ENCODE assay signal across 15 cellular contexts in genomic region chr17:47822785-47823184, GRCh38. TPM values are rescaled to one million over a fixed set of nuclear protein-coding genes. Genes with fewer than 3 reads are reported as not detected.
DNase-seq lines count a peak whose midpoint lies in the region; ATAC-seq and TF ChIP-seq lines count a peak whose summit lies in the region.
"Had no signal": no experiment of that assay in that cellular context is flagged by ENCODE, and none has a peak within 500 bp of the region (broad histone marks: within the 10 kb centered on the region; RNA-seq: fewer than 3 reads in every experiment).

No MANE protein-coding gene starts in this region.

- peaks cover 0 to 17% of the 10 kb centered on the region in 2 experiments; a peak in 1 of 4 replicates for H3K79me1 ChIP-seq in IMR-90 (ENCODE audit: low read depth in 1 of 2, low read length in 2 of 2)

- H3K4me1 ChIP-seq in IMR-90 (ENCODE audit: control insufficient read depth, insufficient read depth, low read length), result peaks cover 11% of the 10 kb centered on the region; the same call in 1 of the 2 replicates

- DNase-seq in T-helper 2 cell treated with Interferon-gamma antibody and Interleukin-4, amounts not matched to agents 5 μg/mL and 100 μg/mL, for 36 hours (ENCODE audit: low spot score), result no peak
- no peak for DNase-seq in T-helper 2 cell
- DNase-seq in IMR-90, result no peak
- no peak for DNase-seq in activated T-helper 2 cell treated with anti-CD3 and anti-CD28 coated beads, Interferon-gamma antibody, Interleukin-2, Interleukin-4, amounts not matched to agents 10 μg/mL and 5 μg/mL and 100 μg/mL, durations not matched to agents 14 hours and 24 hours and 36 hours (ENCODE audit: low spot score)
- no peak for DNase-seq in DMS 273 (lab: John Stamatoyannopoulos, UW; ENCODE audit: unreplicated experiment)
- DNase-seq: 8988T, hypothalamus, left cardiac atrium, NCI-H187 treated with DMSO at 0.1 percent for 48 hours, NCI-H446 treated with DMSO at 0.1 percent for 48 hours, testis had no signal

- peak overlapping the region; percentile 88 to 95; a peak in 2 of 4 replicates for H4K8ac ChIP-seq in IMR-90 (ENCODE audit: low read depth in 2 of 2, low read length in 2 of 2)

- H3K4ac ChIP-seq in IMR-90 (ENCODE audit: low read depth, low read length), result no peak overlapping the region

- no peak overlapping the region for H3K14ac ChIP-seq in IMR-90 (replicated peaks; ENCODE audit: low read depth, low read length)

- peak overlapping the region; percentile 18 for H3K4me3 Mint-ChIP-seq in T-helper 2 cell treated with Interferon-gamma antibody and Interleukin-4, amounts not matched to agents 5 μg/mL and 100 μg/mL, for 36 hours
- peak overlapping the region; percentile 39 for H3K4me3 Mint-ChIP-seq in activated T-helper 2 cell treated with anti-CD3 and anti-CD28 coated beads, Interferon-gamma antibody, Interleukin-2, Interleukin-4, amounts not matched to agents 10 μg/mL and 5 μg/mL and 100 μg/mL, durations not matched to agents 14 hours and 24 hours and 36 hours (ENCODE audit: low read depth)
- H3K4me3 Mint-ChIP-seq in nephron, result peak overlapping the region; percentile 60 to 97 (median 96)

- POLR2A ChIA-PET in IMR-90 (lab: Charles Lee; ENCODE audit: unreplicated experiment), result no interaction called here

- H2BK120ac ChIP-seq in IMR-90 (ENCODE audit: low read depth, low read length), result no peak overlapping the region

- H3K36me3 Mint-ChIP-seq in T-helper 2 cell treated with Interferon-gamma antibody and Interleukin-4, amounts not matched to agents 5 μg/mL and 100 μg/mL, for 36 hours (ENCODE audit: low read depth), result peaks cover 30% of the 10 kb centered on the region
- peaks cover 34% of the 10 kb centered on the region for H3K36me3 Mint-ChIP-seq in activated T-helper 2 cell treated with anti-CD3 and anti-CD28 coated beads, Interferon-gamma antibody, Interleukin-2, Interleukin-4, amounts not matched to agents 10 μg/mL and 5 μg/mL and 100 μg/mL, durations not matched to agents 14 hours and 24 hours and 36 hours (ENCODE audit: low read depth)
- H3K36me3 Mint-ChIP-seq in nephron (ENCODE audit: low read depth), result peaks cover 37% of the 10 kb centered on the region

- H2AK9ac ChIP-seq in IMR-90 (replicated peaks; ENCODE audit: low read depth, low read length, poor library complexity), result no peak overlapping the region

- no peak overlapping the region for H3K56ac ChIP-seq in IMR-90 (ENCODE audit: extremely low read depth, insufficient read depth, low read length)

- H3K4me3 ChIP-seq in IMR-90 (ENCODE audit: insufficient read depth, low read depth, low read length), result no peak overlapping the region
- H3K4me3 ChIP-seq: testis had no signal

- no peak for TF ChIP-seq POLR2A in IMR-90 (IDR thresholded peaks at IDR 0.05; ENCODE audit: low read depth, low read length)

- H3K9ac ChIP-seq in IMR-90 (ENCODE audit: low read depth, low read length), result no peak overlapping the region

- H3K4me1 Mint-ChIP-seq in T-helper 2 cell treated with Interferon-gamma antibody and Interleukin-4, amounts not matched to agents 5 μg/mL and 100 μg/mL, for 36 hours (ENCODE audit: low read depth), result peaks cover 18% of the 10 kb centered on the region
- H3K4me1 Mint-ChIP-seq in activated T-helper 2 cell treated with anti-CD3 and anti-CD28 coated beads, Interferon-gamma antibody, Interleukin-2, Interleukin-4, amounts not matched to agents 10 μg/mL and 5 μg/mL and 100 μg/mL, durations not matched to agents 14 hours and 24 hours and 36 hours (ENCODE audit: low read depth), result peaks cover 18% of the 10 kb centered on the region
- peaks cover 22% of the 10 kb centered on the region for H3K4me1 Mint-ChIP-seq in nephron

- no peaks in the 10 kb centered on the region for H3K27me3 Mint-ChIP-seq in T-helper 2 cell treated with Interferon-gamma antibody and Interleukin-4, amounts not matched to agents 5 μg/mL and 100 μg/mL, for 36 hours (ENCODE audit: low read depth)
- no peaks in the 10 kb centered on the region for H3K27me3 Mint-ChIP-seq in activated T-helper 2 cell treated with anti-CD3 and anti-CD28 coated beads, Interferon-gamma antibody, Interleukin-2, Interleukin-4, amounts not matched to agents 10 μg/mL and 5 μg/mL and 100 μg/mL, durations not matched to agents 14 hours and 24 hours and 36 hours (ENCODE audit: low read depth)
- H3K27me3 Mint-ChIP-seq in nephron (ENCODE audit: low read depth), result no peaks in the 10 kb centered on the region

- H4K20me1 ChIP-seq in IMR-90 (ENCODE audit: insufficient read depth, low read length), result no peaks in the 10 kb centered on the region

- dilution Hi-C loops in IMR-90 (cut with HindIII; ENCODE audit: low sequenced_read_pairs, unreplicated experiment), result no loop called here

- no peaks in the 10 kb centered on the region for H3K9me3 ChIP-seq in IMR-90 (ENCODE audit: control insufficient read depth, insufficient read depth, low read length)
- H3K9me3 ChIP-seq: testis had no signal

- no peak overlapping the region for H2BK5ac ChIP-seq in IMR-90 (ENCODE audit: low read depth, low read length, poor library complexity, severe bottlenecking)

- CTCF ChIA-PET in IMR-90 (lab: Yijun Ruan, JAX), result interaction anchor here (0.9 kb wide), 1 partner anchor 8 kb away, joined by 3 read pairs; the partner anchor contains the start of genes LRRC46 and MRPL10

- peak overlapping the region; percentile 62 for H3K27ac Mint-ChIP-seq in T-helper 2 cell treated with Interferon-gamma antibody and Interleukin-4, amounts not matched to agents 5 μg/mL and 100 μg/mL, for 36 hours
- no peak overlapping the region for H3K27ac Mint-ChIP-seq in activated T-helper 2 cell treated with anti-CD3 and anti-CD28 coated beads, Interferon-gamma antibody, Interleukin-2, Interleukin-4, amounts not matched to agents 10 μg/mL and 5 μg/mL and 100 μg/mL, durations not matched to agents 14 hours and 24 hours and 36 hours
- no peak overlapping the region for H3K27ac Mint-ChIP-seq in nephron

- TF ChIP-seq CTCF in IMR-90 (conservative IDR thresholded peaks at IDR 0.05; ENCODE audit: low read depth, low read length) (no peak), nephron (IDR thresholded peaks at IDR 0.05; ENCODE audit: unreplicated experiment in 3 of 3) (no peak)

- 0 out of 2 replicates have a peak, but pooled peaks cover 4% of the 10 kb centered on the region for H3K9me1 ChIP-seq in IMR-90 (ENCODE audit: insufficient read depth, low read length)

- intact Hi-C loops in IMR-90 (cut with micrococcal nuclease), result no loop called here
- intact Hi-C loops in activated T-helper 2 cell treated with anti-CD3 and anti-CD28 coated beads, Interferon-gamma antibody, Interleukin-2, Interleukin-4, amounts not matched to agents 10 μg/mL and 5 μg/mL and 100 μg/mL, durations not matched to agents 14 hours and 24 hours and 36 hours (cut with micrococcal nuclease), result no loop called here

- H3K36me3 ChIP-seq in IMR-90 (ENCODE audit: control insufficient read depth, insufficient read depth, low read length), result peaks cover 45% of the 10 kb centered on the region

- no peak overlapping the region for H3K27ac ChIP-seq in IMR-90 (ENCODE audit: insufficient read depth, low read length)
- H3K27ac ChIP-seq: testis had no signal

- H2BK20ac ChIP-seq in IMR-90 (ENCODE audit: low read depth, low read length), result no peak overlapping the region

- in situ Hi-C loops in IMR-90 (cut with MboI; ENCODE audit: low sequenced_read_pairs), result no loop called here

- H2BK15ac ChIP-seq in IMR-90 (ENCODE audit: low read depth, low read length), result no peak overlapping the region

- no peak overlapping the region for H3K4me2 ChIP-seq in IMR-90 (ENCODE audit: low read depth, low read length)

- no peak overlapping the region for H3K23ac ChIP-seq in IMR-90 (ENCODE audit: low read depth, low read length)

- WGBS in IMR-90 (ENCODE audit: extremely low coverage in 2 of 2, insufficient read length in 1 of 2), 2 experiments, result 86% methylated on average over 1 of the region's 4 CpGs; no CpG with 5 or more reads in 1 of the 2 experiments

- H3K18ac ChIP-seq in IMR-90 (ENCODE audit: low read depth, low read length), result no peak overlapping the region

- ATAC-seq in IMR-90 (ENCODE audit: low read depth), result no peak
- ATAC-seq in GM19023 (IDR thresholded peaks at IDR 0.05; ENCODE audit: unreplicated experiment), result no peak
- ATAC-seq in HG03159 (IDR thresholded peaks at IDR 0.05; ENCODE audit: unreplicated experiment), result no peak

- no peak overlapping the region for H4K91ac ChIP-seq in IMR-90 (ENCODE audit: insufficient read depth, low read depth, low read length)

- H3K27me3 ChIP-seq in IMR-90 (ENCODE audit: control insufficient read depth, insufficient read depth, low read length), result no peaks in the 10 kb centered on the region
- H3K27me3 ChIP-seq: testis had no signal

- no peak overlapping the region for H2AK5ac ChIP-seq in IMR-90 (ENCODE audit: low read depth, low read length)

- no TSS peak for BruUV-seq in IMR-90 (replicated peaks; lab: Mats Ljungman, UMichigan)

- no peak for TF ChIP-seq RAD21 in IMR-90 (IDR thresholded peaks at IDR 0.05; ENCODE audit: low read length)

- no peak overlapping the region for H4K5ac ChIP-seq in IMR-90 (ENCODE audit: low read depth, low read length)

- peak overlapping the region; percentile 47 for H2AFZ ChIP-seq in IMR-90 (replicated peaks; ENCODE audit: low read length, poor library complexity)

- no peaks in the 10 kb centered on the region for H3K9me3 Mint-ChIP-seq in T-helper 2 cell treated with Interferon-gamma antibody and Interleukin-4, amounts not matched to agents 5 μg/mL and 100 μg/mL, for 36 hours
- no peaks in the 10 kb centered on the region for H3K9me3 Mint-ChIP-seq in activated T-helper 2 cell treated with anti-CD3 and anti-CD28 coated beads, Interferon-gamma antibody, Interleukin-2, Interleukin-4, amounts not matched to agents 10 μg/mL and 5 μg/mL and 100 μg/mL, durations not matched to agents 14 hours and 24 hours and 36 hours
- no peaks in the 10 kb centered on the region for H3K9me3 Mint-ChIP-seq in nephron
- H3K9me3 Mint-ChIP-seq: WTC11 had no signal

RNA-seq across cellular contexts. Expression of gene OSBPL7, which starts 1.2 kb away (rescaled TPM):
- 4.7 and 5.2 TPM in 2 replicates for total RNA-seq in IMR-90 (2012; rRNA removed)
- polyA plus RNA-seq in IMR-90 (2012; rRNA removed), result 14.5 and 16.3 TPM in 2 replicates
- polyA plus RNA-seq in IMR-90 (2012; cell fraction: cytosol; rRNA removed), result 5.8 and 9.8 TPM in 2 replicates
- polyA plus RNA-seq in IMR-90 (2012; cell fraction: nucleus; rRNA removed; ENCODE audit: low replicate concordance), result 73.8 and 152 TPM in 2 replicates
- 19.5 and 20.7 TPM in 2 replicates for total RNA-seq in activated T-helper 2 cell treated with anti-CD3 and anti-CD28 coated beads, Interferon-gamma antibody, Interleukin-2, Interleukin-4, amounts not matched to agents 10 μg/mL and 5 μg/mL and 100 μg/mL, durations not matched to agents 14 hours and 24 hours and 36 hours

RNA-seq across cellular contexts. Expression of gene MRPL10, which starts 8.6 kb away (rescaled TPM):
- total RNA-seq in IMR-90 (2012; rRNA removed), result 28.1 and 32.3 TPM in 2 replicates
- 57.7 and 61.8 TPM in 2 replicates for polyA plus RNA-seq in IMR-90 (2012; rRNA removed)
- 31.1 and 78.7 TPM in 2 replicates for polyA plus RNA-seq in IMR-90 (2012; cell fraction: cytosol; rRNA removed)
- 33.3 and 43.6 TPM in 2 replicates for polyA plus RNA-seq in IMR-90 (2012; cell fraction: nucleus; rRNA removed; ENCODE audit: low replicate concordance)
- total RNA-seq in activated T-helper 2 cell treated with anti-CD3 and anti-CD28 coated beads, Interferon-gamma antibody, Interleukin-2, Interleukin-4, amounts not matched to agents 10 μg/mL and 5 μg/mL and 100 μg/mL, durations not matched to agents 14 hours and 24 hours and 36 hours, result 52.2 and 54.1 TPM in 2 replicates

RNA-seq across cellular contexts. Expression of gene LRRC46, which starts 8.7 kb away (rescaled TPM):
- not detected in 2 replicates for total RNA-seq in IMR-90 (2012; rRNA removed)
- 0.77 and 0.80 TPM in 2 replicates for polyA plus RNA-seq in IMR-90 (2012; rRNA removed)
- polyA plus RNA-seq in IMR-90 (2012; cell fraction: cytosol; rRNA removed), result 0.26 and 0.52 TPM in 2 replicates
- polyA plus RNA-seq in IMR-90 (2012; cell fraction: nucleus; rRNA removed; ENCODE audit: low replicate concordance), result 1.4 and 1.7 TPM in 2 replicates
- 0.64 and 0.92 TPM in 2 replicates for total RNA-seq in activated T-helper 2 cell treated with anti-CD3 and anti-CD28 coated beads, Interferon-gamma antibody, Interleukin-2, Interleukin-4, amounts not matched to agents 10 μg/mL and 5 μg/mL and 100 μg/mL, durations not matched to agents 14 hours and 24 hours and 36 hours
- total RNA-seq: left cardiac atrium had no signal

RNA-seq across cellular contexts. Expression of gene SCRN2, which starts 18.3 kb away (rescaled TPM):
- total RNA-seq in IMR-90 (2012; rRNA removed), result 14.7 and 17.2 TPM in 2 replicates
- 27.6 and 31.0 TPM in 2 replicates for polyA plus RNA-seq in IMR-90 (2012; rRNA removed)
- polyA plus RNA-seq in IMR-90 (2012; cell fraction: cytosol; rRNA removed), result 16.3 and 34.7 TPM in 2 replicates
- polyA plus RNA-seq in IMR-90 (2012; cell fraction: nucleus; rRNA removed; ENCODE audit: low replicate concordance), result 122 and 248 TPM in 2 replicates
- 23.5 and 27.5 TPM in 2 replicates for total RNA-seq in activated T-helper 2 cell treated with anti-CD3 and anti-CD28 coated beads, Interferon-gamma antibody, Interleukin-2, Interleukin-4, amounts not matched to agents 10 μg/mL and 5 μg/mL and 100 μg/mL, durations not matched to agents 14 hours and 24 hours and 36 hours

RNA-seq across cellular contexts. Expression of gene SP6, which starts 28.2 kb away (rescaled TPM):
- total RNA-seq in IMR-90 (2012; rRNA removed), result under 0.01 TPM in 2 replicates
- polyA plus RNA-seq in IMR-90 (2012; rRNA removed), result 0.31 and 0.32 TPM in 2 replicates
- 0.14 and 0.24 TPM in 2 replicates for polyA plus RNA-seq in IMR-90 (2012; cell fraction: cytosol; rRNA removed)
- polyA plus RNA-seq in IMR-90 (2012; cell fraction: nucleus; rRNA removed; ENCODE audit: low replicate concordance), result 0.34 and 0.51 TPM in 2 replicates
- total RNA-seq in activated T-helper 2 cell treated with anti-CD3 and anti-CD28 coated beads, Interferon-gamma antibody, Interleukin-2, Interleukin-4, amounts not matched to agents 10 μg/mL and 5 μg/mL and 100 μg/mL, durations not matched to agents 14 hours and 24 hours and 36 hours, result 0.09 and 0.14 TPM in 2 replicates

Comparison
In these comparisons a context has a peak if more than half of its experiments do, and no peak if none do; other contexts are left out.
1. H3K4me3 Mint-ChIP-seq: peak in every context shown above with its lines; median percentile 96 in nephron; 39 in activated T-helper 2 cell treated with anti-CD3 and anti-CD28 coated beads, Interferon-gamma antibody, Interleukin-2, Interleukin-4, amounts not matched to agents 10 μg/mL and 5 μg/mL and 100 μg/mL, durations not matched to agents 14 hours and 24 hours and 36 hours; 18 in T-helper 2 cell treated with Interferon-gamma antibody and Interleukin-4, amounts not matched to agents 5 μg/mL and 100 μg/mL, for 36 hours.